In genomic region chr20:17466641-17467040, GRCh38 we compare ENCODE assay signal across 6 cellular contexts.
"Had no signal": no experiment of that assay in that cellular context is flagged by ENCODE, and none has a peak within 500 bp of the region (broad histone marks: within the 10 kb centered on the region; RNA-seq: fewer than 3 reads in every experiment).

No MANE protein-coding gene starts in this region.

- ATAC-seq: GM23338, K562 had no signal

- DNase-seq: H9, HCEC 1CT, IMR-90, KG1 had no signal
